ENCODE assay signal across 20 cellular contexts in genomic region chr14:23513466-23514008, GRCh38. TPM values are rescaled to one million over a fixed set of nuclear protein-coding genes. Genes with fewer than 3 reads are reported as not detected.
DNase-seq lines count a peak whose midpoint lies in the region; ATAC-seq and TF ChIP-seq lines count a peak whose summit lies in the region.
"Had no signal": no experiment of that assay in that cellular context is flagged by ENCODE, and none has a peak within 500 bp of the region (broad histone marks: within the 10 kb centered on the region; RNA-seq: fewer than 3 reads in every experiment).

No MANE protein-coding gene starts in this region.

- H3K27me3 Mint-ChIP-seq in CD8-positive, alpha-beta T cell (ENCODE audit: low read depth) = no peaks in the 10 kb centered on the region
- H3K27me3 Mint-ChIP-seq: CD4-positive, alpha-beta memory T cell had no signal

- no peak overlapping the region for H3K4me2 ChIP-seq in osteoblast (ENCODE audit: insufficient read depth, low read length)
- H3K4me2 ChIP-seq: hepatocyte had no signal

- H2AFZ ChIP-seq in osteoblast (ENCODE audit: low read length) = no peak overlapping the region
- H2AFZ ChIP-seq: hepatocyte had no signal

- no peak for DNase-seq in CD8-positive, alpha-beta T cell
- DNase-seq in NCI-H1092 (lab: John Stamatoyannopoulos, UW) (peak; percentile 44), osteoblast (ENCODE audit: insufficient read length, low spot score, missing footprints) (peak; percentile 38)
- DNase-seq in effector CD4-positive, alpha-beta T cell = no peak
- DNase-seq: activated CD4-positive, alpha-beta T cell treated with anti-CD3 and anti-CD28 coated beads for 1 hour; activated naive CD4-positive, alpha-beta T cell treated with anti-CD3 and anti-CD28 coated beads for 36 hours; activated T-cell treated with anti-CD3 and anti-CD28 coated beads, Interleukin-2, amount 50 U/mL, for 4 hours; CD4-positive, alpha-beta memory T cell; DMS53; MM.1S; NCI-H1930; NCI-H510A; Right ventricle myocardium superior; testis had no signal

- no peak overlapping the region for H3K27ac ChIP-seq in CD8-positive, alpha-beta T cell (ENCODE audit: low read depth, low read length)
- H3K27ac ChIP-seq in cingulate gyrus (ENCODE audit: low read depth, low read length) (peak overlapping the region; percentile 97), osteoblast (ENCODE audit: low read depth, low read length) (no peak overlapping the region)
- H3K27ac ChIP-seq: coronary artery, hepatocyte, right atrium auricular region, testis had no signal

- POLR2A ChIA-PET in CD8-positive, alpha-beta T cell (lab: Charles Lee) = no interaction called here

- H3K9me3 Mint-ChIP-seq in CD8-positive, alpha-beta T cell = no peaks in the 10 kb centered on the region
- H3K9me3 Mint-ChIP-seq: activated naive CD4-positive, alpha-beta T cell treated with anti-CD3 and anti-CD28 coated beads for 36 hours; activated T-cell treated with anti-CD3 and anti-CD28 coated beads, Interleukin-2, amount 50 U/mL, for 4 hours had no signal

- no peaks in the 10 kb centered on the region for H3K27me3 ChIP-seq in CD8-positive, alpha-beta T cell (ENCODE audit: insufficient read depth, low read length)
- no peaks in the 10 kb centered on the region for H3K27me3 ChIP-seq in osteoblast (ENCODE audit: insufficient read depth, low read length)
- H3K27me3 ChIP-seq: hepatocyte, right atrium auricular region, testis had no signal

- no peaks in the 10 kb centered on the region for H3K9me3 ChIP-seq in CD8-positive, alpha-beta T cell (ENCODE audit: low read length)
- no peaks in the 10 kb centered on the region for H3K9me3 ChIP-seq in osteoblast (ENCODE audit: low read depth, low read length)
- H3K9me3 ChIP-seq: right atrium auricular region, testis had no signal

- no peaks in the 10 kb centered on the region for H3K36me3 ChIP-seq in CD8-positive, alpha-beta T cell (ENCODE audit: insufficient read depth, low read length)
- no peaks in the 10 kb centered on the region for H3K36me3 ChIP-seq in osteoblast (ENCODE audit: insufficient read depth, low read length)
- H3K36me3 ChIP-seq: right atrium auricular region had no signal

- H3K36me3 Mint-ChIP-seq in CD8-positive, alpha-beta T cell = peaks cover 6% of the 10 kb centered on the region

- ATAC-seq in CD8-positive, alpha-beta T cell = no peak
- ATAC-seq in GM21723 (IDR thresholded peaks at IDR 0.05; ENCODE audit: unreplicated experiment) (no peak), HG03354 (IDR thresholded peaks at IDR 0.05; ENCODE audit: poor library complexity, severe bottlenecking, unreplicated experiment) (no peak)
- ATAC-seq: activated T-cell treated with anti-CD3 and anti-CD28 coated beads, Interleukin-2, amount 50 U/mL, for 4 hours had no signal

- no peaks in the 10 kb centered on the region for H3K4me1 ChIP-seq in CD8-positive, alpha-beta T cell (ENCODE audit: insufficient read depth, low read length)
- H3K4me1 ChIP-seq in osteoblast (ENCODE audit: insufficient read depth, low read length) = no peaks in the 10 kb centered on the region
- H3K4me1 ChIP-seq: right atrium auricular region, testis had no signal

- H3K4me3 ChIP-seq in CD8-positive, alpha-beta T cell (ENCODE audit: low read depth, low read length) = no peak overlapping the region
- H3K4me3 ChIP-seq in osteoblast (ENCODE audit: insufficient read depth, low read length) = no peak overlapping the region
- H3K4me3 ChIP-seq: coronary artery, hepatocyte, right atrium auricular region, testis had no signal

- no peak overlapping the region for H3K27ac Mint-ChIP-seq in CD8-positive, alpha-beta T cell
- H3K27ac Mint-ChIP-seq: activated naive CD4-positive, alpha-beta T cell treated with anti-CD3 and anti-CD28 coated beads for 36 hours had no signal

- H3K4me1 Mint-ChIP-seq in CD8-positive, alpha-beta T cell (ENCODE audit: low read depth) = peaks cover 20% of the 10 kb centered on the region

- intact Hi-C loops in CD8-positive, alpha-beta T cell (cut with DNase I, micrococcal nuclease) = no loop called here

- no peak for TF ChIP-seq CTCF in CD8-positive, alpha-beta T cell (IDR thresholded peaks at IDR 0.05)
- no peak for TF ChIP-seq CTCF in osteoblast (IDR thresholded peaks at IDR 0.05; ENCODE audit: extremely low read depth, low read depth, low read length)

- H4K20me1 ChIP-seq in osteoblast (ENCODE audit: insufficient read depth, low read length) = no peaks in the 10 kb centered on the region

- no peaks in the 10 kb centered on the region for H3K79me2 ChIP-seq in osteoblast (ENCODE audit: insufficient read depth, low read length)
- H3K79me2 ChIP-seq: hepatocyte had no signal

- CTCF ChIA-PET in CD8-positive, alpha-beta T cell (lab: Charles Lee) = interaction anchor here (0.7 kb wide), 1 partner anchor 35 kb away, joined by 3 read pairs; no protein-coding TSS in a partner anchor

- H3K4me3 Mint-ChIP-seq in CD8-positive, alpha-beta T cell = peak overlapping the region; percentile 12
- H3K4me3 Mint-ChIP-seq: activated naive CD4-positive, alpha-beta T cell treated with anti-CD3 and anti-CD28 coated beads for 36 hours; activated T-cell treated with anti-CD3 and anti-CD28 coated beads, Interleukin-2, amount 50 U/mL, for 4 hours had no signal

RNA-seq across cellular contexts. Expression of gene ZFHX2, which starts 38.0 kb away (rescaled TPM):
- under 1 TPM; 0.24 to 0.25 TPM for total RNA-seq in CD8-positive, alpha-beta T cell
- total RNA-seq in osteoblast = 0.59 and 0.72 TPM in 2 replicates

RNA-seq across cellular contexts. Expression of gene THTPA, which starts 42.5 kb away (rescaled TPM):
- total RNA-seq in CD8-positive, alpha-beta T cell = 10 to 100 TPM; 10.7 to 12.4 TPM
- 27.4 and 27.5 TPM in 2 replicates for total RNA-seq in osteoblast

RNA-seq across cellular contexts. Expression of gene NGDN, which starts 44.0 kb away (rescaled TPM):
- total RNA-seq in CD8-positive, alpha-beta T cell = 100 to 1,000 TPM; 173 TPM
- 37.4 and 49.6 TPM in 2 replicates for total RNA-seq in osteoblast

RNA-seq across cellular contexts. Expression of gene AP1G2, which starts 54.1 kb away (rescaled TPM):
- 100 to 1,000 TPM; 153 to 160 TPM for total RNA-seq in CD8-positive, alpha-beta T cell
- total RNA-seq in osteoblast = 7.7 and 10.9 TPM in 2 replicates

Comparison
In these comparisons a context has a peak if more than half of its experiments do, and no peak if none do; other contexts are left out.
1. DNase-seq: peak in NCI-H1092 (single experiment) and osteoblast (single experiment); none in CD8-positive, alpha-beta T cell (0 of 7) and effector CD4-positive, alpha-beta T cell (single experiment).